In the genomic region with DNA sequence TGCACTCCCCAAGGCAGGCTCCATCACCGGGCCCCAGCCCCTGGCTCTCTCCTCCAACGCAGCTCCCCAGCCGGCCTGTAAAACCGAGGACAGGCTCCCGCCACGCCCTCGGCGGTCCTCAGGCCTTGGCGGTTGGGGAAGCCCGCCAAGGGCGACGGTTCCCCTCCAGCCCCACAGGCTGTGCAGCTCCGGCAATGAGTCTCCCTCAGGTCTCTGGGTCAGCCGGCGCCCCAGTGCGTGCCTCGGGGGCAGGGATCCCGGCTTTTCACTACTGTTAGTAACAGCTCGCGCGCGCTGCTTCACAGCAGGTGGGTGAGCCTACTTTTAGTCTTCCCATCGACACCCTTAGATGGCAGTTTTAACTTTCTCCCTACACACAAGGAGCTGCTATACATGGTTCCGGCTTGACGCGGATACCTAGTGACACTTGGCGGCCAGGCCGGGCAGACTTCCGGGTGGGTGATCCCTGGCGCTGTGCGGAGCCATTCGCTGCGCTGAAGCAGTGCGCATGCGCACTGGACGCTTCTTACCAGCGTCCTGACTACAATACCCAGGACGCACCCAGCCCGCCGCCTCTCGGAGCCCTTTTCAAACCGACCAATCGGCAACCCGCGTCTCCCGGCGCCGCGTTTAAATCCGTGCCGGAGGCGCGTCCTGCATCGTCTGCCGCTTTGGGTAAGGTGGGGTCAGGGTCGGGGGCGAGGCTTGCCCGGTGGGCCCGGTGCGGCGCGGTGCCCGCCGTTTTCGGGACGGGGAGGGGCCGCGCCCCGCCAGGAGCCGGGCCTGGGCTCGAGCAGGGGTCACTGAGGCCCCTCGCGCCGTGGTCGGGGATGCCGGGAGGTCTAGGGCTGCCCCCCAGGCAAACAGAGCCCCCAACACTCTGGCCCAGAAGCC, we compare ENCODE assay signal across 8 cellular contexts. TPM values are rescaled to one million over a fixed set of nuclear protein-coding genes. Genes with fewer than 3 reads are reported as not detected.
DNase-seq lines count a peak whose midpoint lies in the region; ATAC-seq and TF ChIP-seq lines count a peak whose summit lies in the region.

A gene with protein sequence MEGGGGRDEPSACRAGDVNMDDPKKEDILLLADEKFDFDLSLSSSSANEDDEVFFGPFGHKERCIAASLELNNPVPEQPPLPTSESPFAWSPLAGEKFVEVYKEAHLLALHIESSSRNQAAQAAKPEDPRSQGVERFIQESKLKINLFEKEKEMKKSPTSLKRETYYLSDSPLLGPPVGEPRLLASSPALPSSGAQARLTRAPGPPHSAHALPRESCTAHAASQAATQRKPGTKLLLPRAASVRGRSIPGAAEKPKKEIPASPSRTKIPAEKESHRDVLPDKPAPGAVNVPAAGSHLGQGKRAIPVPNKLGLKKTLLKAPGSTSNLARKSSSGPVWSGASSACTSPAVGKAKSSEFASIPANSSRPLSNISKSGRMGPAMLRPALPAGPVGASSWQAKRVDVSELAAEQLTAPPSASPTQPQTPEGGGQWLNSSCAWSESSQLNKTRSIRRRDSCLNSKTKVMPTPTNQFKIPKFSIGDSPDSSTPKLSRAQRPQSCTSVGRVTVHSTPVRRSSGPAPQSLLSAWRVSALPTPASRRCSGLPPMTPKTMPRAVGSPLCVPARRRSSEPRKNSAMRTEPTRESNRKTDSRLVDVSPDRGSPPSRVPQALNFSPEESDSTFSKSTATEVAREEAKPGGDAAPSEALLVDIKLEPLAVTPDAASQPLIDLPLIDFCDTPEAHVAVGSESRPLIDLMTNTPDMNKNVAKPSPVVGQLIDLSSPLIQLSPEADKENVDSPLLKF (plus strand): TSS at position 614 of the 894 bp plus-strand sequence. CDS start 531 bp downstream, outside the sequence.

- H3K9ac ChIP-seq in BLaER1 = peak within 1 kb of the TSS; percentile 89

- peaks cover 46% of the 10 kb centered on the region for H3K36me3 ChIP-seq in BLaER1

- H3K27me3 ChIP-seq in BLaER1 = no peaks in the 10 kb centered on the region

- peaks cover 73% of the 10 kb centered on the region for H3K4me1 Mint-ChIP-seq in activated CD4-positive, alpha-beta T cell treated with anti-CD3 and anti-CD28 coated beads, Interleukin-2, amount 10 ng/mL, durations not matched to agents 7 days and 5 days

- no peaks in the 10 kb centered on the region for H3K27me3 Mint-ChIP-seq in activated CD4-positive, alpha-beta T cell treated with anti-CD3 and anti-CD28 coated beads, Interleukin-2, amount 10 ng/mL, durations not matched to agents 7 days and 5 days

- CTCF ChIA-PET in activated CD4-positive, alpha-beta T cell treated with anti-CD3 and anti-CD28 coated beads, Interleukin-2, amount 10 ng/mL, durations not matched to agents 7 days and 5 days (lab: Charles Lee) = interaction anchor here (0.5 to 1.8 kb wide), 5 partner anchors 11 to 520 kb away, joined by 3 to 9 read pairs (median 4); no protein-coding TSS in a partner anchor

- H3K4me3 Mint-ChIP-seq in activated CD4-positive, alpha-beta T cell treated with anti-CD3 and anti-CD28 coated beads, Interleukin-2, amount 10 ng/mL, durations not matched to agents 7 days and 5 days = peak within 1 kb of the TSS; percentile 82

- POLR2A ChIA-PET in activated CD4-positive, alpha-beta T cell treated with anti-CD3 and anti-CD28 coated beads, Interleukin-2, amount 10 ng/mL, durations not matched to agents 7 days and 5 days (lab: Charles Lee) = interaction anchor here (0.6 to 0.7 kb wide), 2 partner anchors 75 to 243 kb away, joined by 3 read pairs; no protein-coding TSS in a partner anchor

- peaks cover 8% of the 10 kb centered on the region; the same call in 1 of the 2 replicates for H4K20me1 ChIP-seq in BLaER1

- H3K4me2 ChIP-seq in BLaER1 = peak within 1 kb of the TSS; percentile 88

- DNase-seq in NCI-H526 treated with DMSO at 0.1 percent for 48 hours (lab: John Stamatoyannopoulos, UW) (peak; percentile 88), coronary artery (ENCODE audit: low spot score) (peak; percentile 97), left kidney (ENCODE audit: low read depth, low spot score) (peak; percentile 99)
- DNase-seq in activated CD4-positive, alpha-beta T cell treated with anti-CD3 and anti-CD28 coated beads, Interleukin-2, amount 10 ng/mL, durations not matched to agents 7 days and 5 days = peak; percentile 99
- DNase-seq in stimulated activated CD4-positive, alpha-beta T cell treated with anti-CD3 and anti-CD28 coated beads, Interleukin-2, amount 100 ng/mL, for 24 hours = peak; percentile 96 to 97

- peaks cover 77% of the 10 kb centered on the region for H3K4me1 ChIP-seq in BLaER1

- H3K36me3 Mint-ChIP-seq in activated CD4-positive, alpha-beta T cell treated with anti-CD3 and anti-CD28 coated beads, Interleukin-2, amount 10 ng/mL, durations not matched to agents 7 days and 5 days (ENCODE audit: low read depth) = peaks cover 49% of the 10 kb centered on the region

- H3K27ac Mint-ChIP-seq in activated CD4-positive, alpha-beta T cell treated with anti-CD3 and anti-CD28 coated beads, Interleukin-2, amount 10 ng/mL, durations not matched to agents 7 days and 5 days = peak within 1 kb of the TSS; percentile 98

- peak within 1 kb of the TSS; percentile 89 for H3K4me3 ChIP-seq in BLaER1
- H3K4me3 ChIP-seq in coronary artery = peak within 1 kb of the TSS; percentile 73

- H3K27ac ChIP-seq in BLaER1 = peak within 1 kb of the TSS; percentile 91
- H3K27ac ChIP-seq in coronary artery = peak within 1 kb of the TSS; percentile 90 to 94

- 0 out of 2 replicates have a peak, but pooled peaks cover 4% of the 10 kb centered on the region for H3K9me3 ChIP-seq in BLaER1

- no peak for TF ChIP-seq CTCF in coronary artery (IDR thresholded peaks at IDR 0.05)

- ATAC-seq in GM19324 (IDR thresholded peaks at IDR 0.05; ENCODE audit: low FRiP score, unreplicated experiment) = peak; percentile 93
- ATAC-seq in HG03469 (IDR thresholded peaks at IDR 0.05; ENCODE audit: unreplicated experiment) = peak; percentile 78

- H3K9me3 Mint-ChIP-seq in activated CD4-positive, alpha-beta T cell treated with anti-CD3 and anti-CD28 coated beads, Interleukin-2, amount 10 ng/mL, durations not matched to agents 7 days and 5 days = peaks cover 5% of the 10 kb centered on the region

RNA-seq across cellular contexts. Expression of the gene that starts here (rescaled TPM):
- 100 to 1,000 TPM in 1 of 2 experiments, 10 to 100 TPM in 1; 96.4 to 103 TPM for total RNA-seq in activated CD4-positive, alpha-beta T cell treated with anti-CD3 and anti-CD28 coated beads, Interleukin-2, amount 10 ng/mL, durations not matched to agents 7 days and 5 days

Comparison
In these comparisons a context has a peak if more than half of its experiments do, and no peak if none do; other contexts are left out.
1. Peak in every context shown above with its lines: DNase-seq, ATAC-seq, H3K4me3 ChIP-seq and H3K27ac ChIP-seq.